ENCODE assay signal across 8 cellular contexts in the genomic region with DNA sequence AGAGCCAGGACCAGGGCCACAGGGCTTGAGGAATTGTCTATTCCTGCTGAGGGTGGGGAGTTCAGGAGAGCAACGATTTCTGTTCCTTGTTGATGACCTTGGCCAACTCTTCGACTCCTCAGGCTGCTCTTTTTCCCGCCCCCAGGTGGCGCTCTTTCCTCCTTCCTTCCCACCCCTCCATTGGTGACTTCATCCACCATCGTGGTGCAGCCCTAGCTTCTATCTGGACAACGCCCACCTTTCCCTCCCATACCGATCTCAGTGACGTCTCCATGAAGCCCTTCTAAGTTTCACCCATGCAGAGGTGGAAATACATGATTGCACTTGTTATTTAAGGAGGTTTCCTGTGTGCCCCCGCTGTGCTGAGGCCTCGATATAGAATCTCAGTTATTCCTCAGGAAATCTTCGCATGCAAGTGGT. TPM values are rescaled to one million over a fixed set of nuclear protein-coding genes. Genes with fewer than 3 reads are reported as not detected.
A peak's percentile ranks its signal among the peaks of the same experiment; 100 is the strongest.
DNase-seq lines count a peak whose midpoint lies in the region; ATAC-seq and TF ChIP-seq lines count a peak whose summit lies in the region.

No MANE protein-coding gene starts in this region.

- H4K20me1 ChIP-seq in MM.1S (ENCODE audit: insufficient read depth, low read length) = no peaks in the 10 kb centered on the region

- no peaks in the 10 kb centered on the region for H3K9me2 ChIP-seq in MM.1S (replicated peaks; ENCODE audit: insufficient read depth, low read length)

- no peaks in the 10 kb centered on the region for H3K36me3 ChIP-seq in MM.1S (replicated peaks; ENCODE audit: insufficient read depth, low read length)

- H3K9me3 ChIP-seq in AG04450 (ENCODE audit: control insufficient read depth, insufficient read depth, low read length) (no peaks in the 10 kb centered on the region), MM.1S (replicated peaks; ENCODE audit: insufficient read depth, low read length) (no peaks in the 10 kb centered on the region)

- DNase-seq in AG04450 (ENCODE audit: low read depth, low spot score) = no peak
- DNase-seq in MM.1S = no peak
- peak; percentile 74 to 81 for DNase-seq in activated CD4-positive, alpha-beta T cell treated with anti-CD3 and anti-CD28 coated beads, Interleukin-2, amount 50 U/mL, for 48 hours
- no peak for DNase-seq in epithelial cell of proximal tubule (ENCODE audit: low read depth)
- no peak for DNase-seq in retinal pigment epithelial cell (ENCODE audit: low read depth)
- DNase-seq in DMS153 (lab: John Stamatoyannopoulos, UW) = no peak

- H3K4me3 ChIP-seq in AG04450 (ENCODE audit: low read depth, low read length) = no peak overlapping the region
- no peak overlapping the region for H3K4me3 ChIP-seq in MM.1S (ENCODE audit: low read length)
- no peak overlapping the region for H3K4me3 ChIP-seq in epithelial cell of proximal tubule (ENCODE audit: low read depth, low read length)
- H3K4me3 ChIP-seq in retinal pigment epithelial cell (ENCODE audit: low read length) = no peak overlapping the region

- POLR2A ChIA-PET in AG04450 (lab: Yijun Ruan, JAX) = no interaction called here

- H2AFZ ChIP-seq in MM.1S (ENCODE audit: low read length) = no peak overlapping the region

- H3K27ac ChIP-seq in AG04450 (ENCODE audit: low read depth, low read length) (no peak overlapping the region), MM.1S (ENCODE audit: low read length) (no peak overlapping the region)

- TF ChIP-seq CTCF in AG04450 (IDR thresholded peaks at IDR 0.05; ENCODE audit: low read depth, low read length) = peak; percentile 53
- peak; percentile 54 for TF ChIP-seq CTCF in MM.1S (IDR thresholded peaks at IDR 0.05; ENCODE audit: low read length)
- TF ChIP-seq CTCF in epithelial cell of proximal tubule (conservative IDR thresholded peaks at IDR 0.05; ENCODE audit: low read depth, low read length) = peak; percentile 72
- TF ChIP-seq CTCF in retinal pigment epithelial cell (conservative IDR thresholded peaks at IDR 0.05; ENCODE audit: low read depth, low read length) = peak; percentile 48

- ATAC-seq in GM19372 (IDR thresholded peaks at IDR 0.05; ENCODE audit: low read depth, unreplicated experiment) (peak; percentile 46), GM21786 (IDR thresholded peaks at IDR 0.05; ENCODE audit: unreplicated experiment) (no peak)

- CTCF ChIA-PET in AG04450 (lab: Charles Lee) = interaction anchor here (0.5 to 1.8 kb wide), 8 partner anchors 24 to 171 kb away, joined by 3 to 6 read pairs (median 4); no protein-coding TSS in a partner anchor

- no peak overlapping the region for H3K4me2 ChIP-seq in MM.1S (ENCODE audit: low read depth, low read length)

- H3F3A ChIP-seq in MM.1S (ENCODE audit: insufficient read depth, low read length) = no peaks in the 10 kb centered on the region

- H3K9ac ChIP-seq in MM.1S (ENCODE audit: low read length) = no peak overlapping the region

- H3K4me1 ChIP-seq in MM.1S (ENCODE audit: low read length) = peaks cover 5% of the 10 kb centered on the region; the same call in 1 of the 2 replicates

- H3K27me3 ChIP-seq in AG04450 (ENCODE audit: control insufficient read depth, insufficient read depth, low read length) (peaks cover 4% of the 10 kb centered on the region), MM.1S (replicated peaks; ENCODE audit: insufficient read depth, low read length) (no peaks in the 10 kb centered on the region)

- H3K79me2 ChIP-seq in MM.1S (ENCODE audit: low read length) = no peaks in the 10 kb centered on the region

RNA-seq across cellular contexts. Expression of a gene that starts 22.1 kb away (rescaled TPM):
- 1.2 TPM in 2 replicates for polyA plus RNA-seq in AG04450 (2011; rRNA removed)
- polyA minus RNA-seq in AG04450 (2011; rRNA and poly(A)+ RNA removed) = 2.8 and 5.1 TPM in 2 replicates
- 18.7 and 22.9 TPM in 2 replicates for total RNA-seq in epithelial cell of proximal tubule

Comparison
In these comparisons a context has a peak if more than half of its experiments do, and no peak if none do; other contexts are left out.
1. DNase-seq: peak in activated CD4-positive, alpha-beta T cell treated with anti-CD3 and anti-CD28 coated beads, Interleukin-2, amount 50 U/mL, for 48 hours (2 of 2); none in AG04450 (single experiment), MM.1S (single experiment), epithelial cell of proximal tubule (single experiment), retinal pigment epithelial cell (single experiment) and DMS153 (single experiment).
2. Peak in every context shown above with its lines, with median percentiles within 50 percentile points of each other: CTCF ChIP-seq.